Comparison of ENCODE assay signal across 1 cellular context in the genomic region with DNA sequence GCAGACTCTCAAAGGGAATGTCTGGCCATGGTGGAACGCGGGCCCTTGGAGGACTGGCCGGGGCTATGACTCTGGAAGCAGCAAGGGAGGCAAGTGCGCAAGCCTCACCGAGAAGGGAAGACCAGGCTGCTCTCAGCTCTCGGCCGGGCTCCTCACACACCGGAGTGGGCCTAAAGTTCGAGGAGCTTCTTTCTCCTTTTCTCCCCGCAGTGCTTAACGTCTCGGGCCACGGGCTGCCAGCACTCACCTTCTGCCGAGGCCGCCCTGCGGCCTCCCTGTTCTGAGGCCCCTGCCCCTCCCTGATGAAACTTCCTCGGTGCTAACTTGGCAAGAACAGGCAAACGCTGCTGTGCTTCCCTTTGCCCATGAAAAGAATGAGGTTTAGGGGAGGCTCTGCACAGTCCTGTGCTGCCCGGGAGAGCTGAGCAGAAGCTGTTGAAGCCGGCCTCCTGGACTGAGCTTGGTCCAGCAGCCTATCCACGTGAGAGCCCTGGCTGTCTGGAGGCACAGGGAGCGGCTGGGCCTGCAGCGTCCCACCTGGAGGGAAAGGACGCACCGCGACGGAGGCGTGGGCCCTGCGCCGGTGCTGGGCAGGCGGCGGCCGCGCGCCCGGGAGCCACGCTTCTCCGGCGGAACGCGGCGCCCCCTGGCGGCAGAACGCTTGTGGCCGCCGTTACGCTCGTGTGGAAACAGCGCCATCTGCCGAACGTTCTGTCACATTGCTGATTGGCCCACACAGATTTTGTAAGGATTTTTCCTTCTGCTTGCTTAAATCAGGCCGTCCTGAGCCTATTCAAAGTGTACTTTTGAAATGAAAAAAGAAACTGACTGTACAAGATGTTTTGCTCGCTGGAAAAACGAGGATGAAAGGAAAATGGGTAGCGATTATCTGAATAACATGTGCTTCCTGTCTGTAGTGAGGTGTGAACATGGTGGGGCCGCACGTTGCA.
TF ChIP-seq lines count a peak whose summit lies in the region.

No MANE protein-coding gene starts in this region.

TF ChIP-seq in WTC11, 78 proteins besides CTCF, POLR2A, EP300 and RAD21 (continued from another document):
- TF ChIP-seq, protein P1, sequence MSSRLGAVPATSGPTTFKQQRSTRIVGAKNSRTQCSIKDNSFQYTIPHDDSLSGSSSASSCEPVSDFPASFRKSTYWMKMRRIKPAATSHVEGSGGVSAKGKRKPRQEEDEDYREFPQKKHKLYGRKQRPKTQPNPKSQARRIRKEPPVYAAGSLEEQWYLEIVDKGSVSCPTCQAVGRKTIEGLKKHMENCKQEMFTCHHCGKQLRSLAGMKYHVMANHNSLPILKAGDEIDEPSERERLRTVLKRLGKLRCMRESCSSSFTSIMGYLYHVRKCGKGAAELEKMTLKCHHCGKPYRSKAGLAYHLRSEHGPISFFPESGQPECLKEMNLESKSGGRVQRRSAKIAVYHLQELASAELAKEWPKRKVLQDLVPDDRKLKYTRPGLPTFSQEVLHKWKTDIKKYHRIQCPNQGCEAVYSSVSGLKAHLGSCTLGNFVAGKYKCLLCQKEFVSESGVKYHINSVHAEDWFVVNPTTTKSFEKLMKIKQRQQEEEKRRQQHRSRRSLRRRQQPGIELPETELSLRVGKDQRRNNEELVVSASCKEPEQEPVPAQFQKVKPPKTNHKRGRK (CRISPR knock-in tag; IDR thresholded peaks at IDR 0.05; ENCODE audit: borderline replicate concordance), result no peak
- TF ChIP-seq, protein P2, sequence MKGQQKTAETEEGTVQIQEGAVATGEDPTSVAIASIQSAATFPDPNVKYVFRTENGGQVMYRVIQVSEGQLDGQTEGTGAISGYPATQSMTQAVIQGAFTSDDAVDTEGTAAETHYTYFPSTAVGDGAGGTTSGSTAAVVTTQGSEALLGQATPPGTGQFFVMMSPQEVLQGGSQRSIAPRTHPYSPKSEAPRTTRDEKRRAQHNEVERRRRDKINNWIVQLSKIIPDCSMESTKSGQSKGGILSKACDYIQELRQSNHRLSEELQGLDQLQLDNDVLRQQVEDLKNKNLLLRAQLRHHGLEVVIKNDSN (CRISPR knock-in tag; IDR thresholded peaks at IDR 0.05), result no peak
- TF ChIP-seq ZNF219 (CRISPR knock-in tag; IDR thresholded peaks at IDR 0.05; ENCODE audit: borderline replicate concordance) (no peak), PRRX2 (CRISPR knock-in tag; IDR thresholded peaks at IDR 0.05) (no peak), CBFB (CRISPR knock-in tag; IDR thresholded peaks at IDR 0.05; ENCODE audit: low read depth) (no peak)
TF ChIP-seq in WTC11: peak in this region for 11.
